Comparison of ENCODE assay signal across 8 cellular contexts in genomic region chr11:73393011-73393380, GRCh38. TPM values are rescaled to one million over a fixed set of nuclear protein-coding genes. Genes with fewer than 3 reads are reported as not detected.
DNase-seq lines count a peak whose midpoint lies in the region; ATAC-seq, FAIRE-seq and TF ChIP-seq lines count a peak whose summit lies in the region.

No MANE protein-coding gene starts in this region.

- no peak overlapping the region for H4K5ac ChIP-seq in mesendoderm (ENCODE audit: low read length)

- no peak overlapping the region for H2BK120ac ChIP-seq in mesendoderm (ENCODE audit: low read depth, low read length)

- H3K79me2 ChIP-seq in HepG2 (ENCODE audit: insufficient read depth, low read length) (no peaks in the 10 kb centered on the region), mesendoderm (ENCODE audit: control insufficient read depth, insufficient read depth, low read length) (no peaks in the 10 kb centered on the region)

- H3K18ac ChIP-seq in mesendoderm (ENCODE audit: low read length), result no peak overlapping the region

- no peak overlapping the region for H2BK15ac ChIP-seq in mesendoderm (replicated peaks; ENCODE audit: low read depth)

- H3K9me3 ChIP-seq in AG04450 (ENCODE audit: control insufficient read depth, insufficient read depth, low read length) (no peaks in the 10 kb centered on the region), HepG2 (ENCODE audit: low read length) (no peaks in the 10 kb centered on the region)

- H3K36me3 ChIP-seq in HepG2 (replicated peaks in 1 of 2; ENCODE audit: control insufficient read depth in 1 of 2, insufficient read depth in 2 of 2, low read length in 2 of 2), result peaks cover 9 to 15% of the 10 kb centered on the region in 2 experiments
- H3K36me3 ChIP-seq in mesendoderm (ENCODE audit: control insufficient read depth, insufficient read depth, low read length), result no peaks in the 10 kb centered on the region

- 94% methylated on average over 5 of the region's 7 CpGs for WGBS in HepG2 (ENCODE audit: low lambda C conversion rate)
- WGBS in mesendoderm (ENCODE audit: extremely low coverage, insufficient coverage, low lambda C conversion rate), result no CpG with 5 or more reads among the region's 7 CpGs

- no peak for FAIRE-seq in HepG2 (lab: Jason Lieb, UNC)

- intact Hi-C loops in HepG2 (cut with micrococcal nuclease; ENCODE audit: unreplicated experiment), result loop anchor here (1.0 kb wide), 1 partner anchor 86 kb away; no protein-coding TSS in a partner anchor

- H2AK5ac ChIP-seq in mesendoderm (ENCODE audit: low read length), result no peak overlapping the region

- H3K79me1 ChIP-seq in mesendoderm (ENCODE audit: low read length), result peaks cover 2% of the 10 kb centered on the region

- TF ChIP-seq POLR2A in HepG2 (IDR thresholded peaks at IDR 0.05; ENCODE audit: insufficient read depth in 1 of 2, low read depth in 2 of 2, low read length in 2 of 2), result no peak

- H2AFZ ChIP-seq in HepG2 (ENCODE audit: low read length), result no peak overlapping the region

- H3K27me3 ChIP-seq in AG04450 (ENCODE audit: control insufficient read depth, insufficient read depth, low read length) (no peaks in the 10 kb centered on the region), HepG2 (ENCODE audit: control insufficient read depth in 1 of 2, insufficient read depth in 2 of 2, low read length in 2 of 2) (no peaks in the 10 kb centered on the region), mesendoderm (ENCODE audit: insufficient read depth, low read length, poor library complexity) (no peaks in the 10 kb centered on the region)

- TF ChIP-seq CTCF in AG04450 (IDR thresholded peaks at IDR 0.05; ENCODE audit: low read depth, low read length) (no peak), HepG2 (CRISPR knock-in tag; IDR thresholded peaks at IDR 0.05) (no peak)

- DNase-seq in AG04450 (ENCODE audit: low read depth, low spot score), result no peak
- peak; percentile 32 for DNase-seq in EL
- peak; percentile 48 for DNase-seq in UCSD-AML1 (lab: John Stamatoyannopoulos, UW; ENCODE audit: unreplicated experiment)
- no peak for DNase-seq in HepG2 (ENCODE audit: low spot score)
- DNase-seq in mesendoderm, result no peak
- no peak for DNase-seq in stimulated activated CD4-positive, alpha-beta T cell treated with anti-CD3 and anti-CD28 coated beads, Interleukin-4, amount 100 ng/mL, for 24 hours
- DNase-seq in midbrain (lab: John Stamatoyannopoulos, UW), result no peak

- peak overlapping the region; percentile 39 for H3K27ac ChIP-seq in AG04450 (ENCODE audit: low read depth, low read length)
- H3K27ac ChIP-seq in HepG2 (ENCODE audit: extremely low read length, insufficient read depth, low read length), result no peak overlapping the region
- no peak overlapping the region for H3K27ac ChIP-seq in mesendoderm (ENCODE audit: low read depth, low read length)

- POLR2A ChIA-PET in AG04450 (lab: Yijun Ruan, JAX), result interaction anchor here (1.5 kb wide), 1 partner anchor 42 kb away, joined by 5 read pairs; no protein-coding TSS in a partner anchor
- POLR2A ChIA-PET in HepG2 (lab: Yijun Ruan, JAX), result interaction anchor here (1.0 to 1.1 kb wide), 3 partner anchors 33 to 86 kb away, joined by 3 read pairs; no protein-coding TSS in a partner anchor

- TF ChIP-seq EP300 in HepG2 (IDR thresholded peaks at IDR 0.05; ENCODE audit: low read depth in 2 of 2, low read length in 2 of 2) (no peak), HepG2 (CRISPR knock-in tag; IDR thresholded peaks at IDR 0.05; ENCODE audit: borderline replicate concordance) (no peak)

- ATAC-seq in HepG2, result peak; percentile 7; the same call in 2 of the 3 replicates
- ATAC-seq in GM21737 (IDR thresholded peaks at IDR 0.05; ENCODE audit: unreplicated experiment), result no peak

- in situ Hi-C loops in HepG2 (cut with HindIII; ENCODE audit: extremely low pct_ligation_motif_present, low pct_unique_long_range_greater_than_20kb), result loop anchor here (5.0 kb wide), 2 partner anchors 41 to 101 kb away; no protein-coding TSS in a partner anchor

- no peak overlapping the region for H4K8ac ChIP-seq in mesendoderm (ENCODE audit: low read depth, low read length)

- no peak overlapping the region for H2BK5ac ChIP-seq in mesendoderm (ENCODE audit: low read length)

- H4K20me1 ChIP-seq in HepG2 (ENCODE audit: insufficient read depth, low read length), result no peaks in the 10 kb centered on the region

- no TSS peak for BruUV-seq in HepG2 (replicated peaks; lab: Mats Ljungman, UMichigan)

- no peak overlapping the region for H3K4me3 ChIP-seq in AG04450 (ENCODE audit: low read depth, low read length)
- no peak overlapping the region for H3K4me3 ChIP-seq in HepG2 (replicated peaks in 1 of 3; ENCODE audit: insufficient read depth in 1 of 3, low read depth in 2 of 3, low read length in 3 of 3)
- H3K4me3 ChIP-seq in mesendoderm (ENCODE audit: low read length), result no peak overlapping the region

- no peak overlapping the region for H3K4ac ChIP-seq in mesendoderm (ENCODE audit: low read depth, low read length)

- H3K4me2 ChIP-seq in HepG2 (ENCODE audit: low read depth, low read length) (no peak overlapping the region), mesendoderm (ENCODE audit: low read length) (no peak overlapping the region)

- no peak overlapping the region for H3K9ac ChIP-seq in HepG2 (ENCODE audit: insufficient read depth, low read depth, low read length)
- H3K9ac ChIP-seq in mesendoderm (ENCODE audit: low read length), result no peak overlapping the region

- no peak for TF ChIP-seq RAD21 in HepG2 (CRISPR knock-in tag; IDR thresholded peaks at IDR 0.05)

- H3K23ac ChIP-seq in mesendoderm (ENCODE audit: low read length), result no peak overlapping the region

- CTCF ChIA-PET in AG04450 (lab: Charles Lee), result interaction anchor here (0.7 to 4.5 kb wide), 15 partner anchors 10 to 268 kb away, joined by 3 to 43 read pairs (median 3); partner anchors contain the start of gene ARHGEF17
- CTCF ChIA-PET in HepG2 (lab: Yijun Ruan, JAX; ENCODE audit: low intra/inter-chr PET ratio, low total read pairs), result interaction anchor here (1.4 to 2.0 kb wide), 4 partner anchors 17 to 97 kb away, joined by 6 to 16 read pairs (median 10); partner anchors contain the start of gene RELT

- H3K4me1 ChIP-seq in HepG2 (ENCODE audit: insufficient read depth, low read length) (no peaks in the 10 kb centered on the region), mesendoderm (ENCODE audit: control insufficient read depth, low read depth, low read length) (no peaks in the 10 kb centered on the region)

- no peak overlapping the region for H3K56ac ChIP-seq in mesendoderm (ENCODE audit: low read length)

TF ChIP-seq in HepG2, 621 proteins besides CTCF, POLR2A, EP300 and RAD21:
- TF ChIP-seq ZNF772 (CRISPR knock-in tag; IDR thresholded peaks at IDR 0.05) (no peak), HNF4G (IDR thresholded peaks at IDR 0.05; ENCODE audit: borderline replicate concordance, low read depth, low read length) (no peak), HNF4G (CRISPR knock-in tag; IDR thresholded peaks at IDR 0.05; ENCODE audit: borderline replicate concordance, low read depth) (no peak), MLLT10 (CRISPR knock-in tag; IDR thresholded peaks at IDR 0.05) (no peak), ASH2L (IDR thresholded peaks at IDR 0.05; ENCODE audit: insufficient read length, low read depth, low read length) (no peak), SCMH1 (CRISPR knock-in tag; IDR thresholded peaks at IDR 0.05; ENCODE audit: borderline replicate concordance) (no peak), SP140L (CRISPR knock-in tag; IDR thresholded peaks at IDR 0.05; ENCODE audit: borderline replicate concordance) (no peak), ZNF577 (CRISPR knock-in tag; IDR thresholded peaks at IDR 0.05; ENCODE audit: borderline replicate concordance, low read depth) (no peak), ZNF841 (CRISPR knock-in tag; IDR thresholded peaks at IDR 0.05; ENCODE audit: borderline replicate concordance) (no peak), PAX8 (CRISPR knock-in tag; IDR thresholded peaks at IDR 0.05; ENCODE audit: borderline replicate concordance) (no peak), ZNF780A (CRISPR knock-in tag; IDR thresholded peaks at IDR 0.05) (no peak), ZNF569 (CRISPR knock-in tag; IDR thresholded peaks at IDR 0.05; ENCODE audit: borderline replicate concordance) (no peak), ZNF34 (CRISPR knock-in tag; IDR thresholded peaks at IDR 0.05; ENCODE audit: borderline replicate concordance) (no peak), FOXK1 (CRISPR knock-in tag; IDR thresholded peaks at IDR 0.05; ENCODE audit: borderline replicate concordance, low read depth) (no peak)

RNA-seq across cellular contexts. Expression of gene RELT, which starts 16.8 kb away (rescaled TPM):
- polyA plus RNA-seq in AG04450 (2011; rRNA removed) (1.1 TPM in 2 replicates), HepG2 (2011; rRNA removed) (2.5 and 3.5 TPM in 2 replicates)
- polyA minus RNA-seq in AG04450 (2011; rRNA and poly(A)+ RNA removed), result 1.1 and 1.7 TPM in 2 replicates
- total RNA-seq in HepG2 (2016; rRNA removed; fragmentation: Illumina TruSeq; extraction: Trizol), result 1.6 and 4.7 TPM in 2 replicates
- 2.8 and 3.4 TPM in 2 replicates for total RNA-seq in HepG2 (2016; cell fraction: cytosol; rRNA removed; fragmentation: Illumina TruSeq; extraction: Trizol; ENCODE audit: low read depth)
- 1.8 and 4.7 TPM in 2 replicates for total RNA-seq in HepG2 (2016; cell fraction: insoluble cytoplasmic fraction; rRNA removed; fragmentation: Illumina TruSeq; extraction: Trizol)
- 4.0 and 4.2 TPM in 2 replicates for total RNA-seq in HepG2 (2016; cell fraction: membrane; rRNA removed; fragmentation: Illumina TruSeq; extraction: Trizol)
- total RNA-seq in HepG2 (2016; cell fraction: nucleus; rRNA removed; fragmentation: Illumina TruSeq; extraction: Trizol), result 5.4 TPM in 2 replicates
- 2.1 and 3.1 TPM in 2 replicates for polyA plus RNA-seq in HepG2 (2011; cell fraction: cytosol; rRNA removed)
- polyA plus RNA-seq in HepG2 (2011; cell fraction: nucleus; rRNA removed), result 12.5 and 18.1 TPM in 2 replicates
- polyA plus RNA-seq in HepG2 (2012), result 1.0 and 2.7 TPM in 2 replicates
- polyA plus RNA-seq in HepG2 (2016; cell fraction: cytosol; fragmentation: Illumina TruSeq; extraction: Trizol; ENCODE audit: low read depth), result 0.36 and 0.55 TPM in 2 replicates
- polyA plus RNA-seq in HepG2 (2016; cell fraction: insoluble cytoplasmic fraction; fragmentation: Illumina TruSeq; extraction: Trizol; ENCODE audit: low read depth), result 1.4 TPM in 2 replicates
- 0.68 and 0.80 TPM in 2 replicates for polyA plus RNA-seq in HepG2 (2016; cell fraction: membrane; fragmentation: Illumina TruSeq; extraction: Trizol; ENCODE audit: low read depth)
- 14.8 and 15.4 TPM in 2 replicates for polyA plus RNA-seq in HepG2 (2016; cell fraction: nucleus; fragmentation: Illumina TruSeq; extraction: Trizol; ENCODE audit: insufficient read depth, low read depth)
- 7.0 and 19.1 TPM in 2 replicates for polyA minus RNA-seq in HepG2 (2011; rRNA and poly(A)+ RNA removed; ENCODE audit: low replicate concordance)
- 1.7 and 2.0 TPM in 2 replicates for polyA minus RNA-seq in HepG2 (2011; cell fraction: cytosol; rRNA and poly(A)+ RNA removed)
- polyA minus RNA-seq in HepG2 (2011; cell fraction: nucleus; rRNA and poly(A)+ RNA removed), result 5.2 and 7.6 TPM in 2 replicates
- 2.8 TPM for polyA plus RNA-seq in mesendoderm (2013, experiment 1 of 2)
- 3.0 TPM for polyA plus RNA-seq in mesendoderm (2013, experiment 2 of 2)

Comparison
In these comparisons a context has a peak if more than half of its experiments do, and no peak if none do; other contexts are left out.
1. DNase-seq: peak in EL (single experiment) and UCSD-AML1 (single experiment); none in AG04450 (single experiment), HepG2 (single experiment), mesendoderm (single experiment), stimulated activated CD4-positive, alpha-beta T cell treated with anti-CD3 and anti-CD28 coated beads, Interleukin-4, amount 100 ng/mL, for 24 hours (single experiment) and midbrain (single experiment).